1 cellular context compared by ENCODE assay signal in the genomic region with DNA sequence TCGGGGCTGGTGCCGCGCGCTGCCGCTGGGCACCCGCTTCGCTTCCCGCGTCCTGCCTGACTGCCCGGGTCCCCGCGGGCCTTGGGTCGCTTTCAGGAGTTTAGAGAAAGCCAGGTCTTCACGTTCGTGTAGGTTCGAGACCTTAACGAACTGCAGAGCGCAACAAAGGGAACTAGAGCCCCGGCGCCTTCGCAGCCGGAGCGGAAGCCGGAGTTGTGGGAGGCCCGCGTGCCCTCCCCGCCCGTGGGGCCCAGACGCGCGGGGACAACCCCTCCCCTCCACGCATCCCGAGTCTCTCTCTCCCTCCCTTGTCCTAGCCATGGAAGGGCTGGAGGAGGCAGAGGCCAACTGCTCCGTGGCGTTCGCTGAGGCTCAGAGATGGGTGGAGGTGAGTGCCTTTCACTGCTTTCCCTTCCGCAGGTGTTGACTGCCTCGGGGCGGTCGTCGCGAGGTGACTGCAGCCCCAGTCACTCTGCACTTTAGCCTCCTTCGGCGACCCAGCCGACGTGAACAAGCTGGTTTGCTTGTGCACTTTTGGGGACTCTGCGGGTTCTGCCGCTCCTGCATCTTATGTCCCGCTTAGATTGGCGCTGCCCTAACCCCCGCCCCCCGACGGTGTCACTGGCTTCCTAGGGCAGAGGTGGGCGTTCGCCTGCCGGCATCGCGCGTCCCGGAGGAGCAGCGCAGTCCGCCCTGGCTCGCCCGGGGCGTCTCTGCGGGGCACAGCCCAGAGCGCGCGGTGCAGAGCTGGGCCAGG.
TF ChIP-seq lines count a peak whose summit lies in the region.

No MANE protein-coding gene starts in this region.

TF ChIP-seq in GM23338, 12 proteins besides CTCF, POLR2A, EP300 and RAD21 (continued from another document):
- TF ChIP-seq REST (IDR thresholded peaks at IDR 0.05; ENCODE audit: unreplicated experiment), result no peak
